Comparison of ENCODE assay signal across 8 cellular contexts in the genomic region with DNA sequence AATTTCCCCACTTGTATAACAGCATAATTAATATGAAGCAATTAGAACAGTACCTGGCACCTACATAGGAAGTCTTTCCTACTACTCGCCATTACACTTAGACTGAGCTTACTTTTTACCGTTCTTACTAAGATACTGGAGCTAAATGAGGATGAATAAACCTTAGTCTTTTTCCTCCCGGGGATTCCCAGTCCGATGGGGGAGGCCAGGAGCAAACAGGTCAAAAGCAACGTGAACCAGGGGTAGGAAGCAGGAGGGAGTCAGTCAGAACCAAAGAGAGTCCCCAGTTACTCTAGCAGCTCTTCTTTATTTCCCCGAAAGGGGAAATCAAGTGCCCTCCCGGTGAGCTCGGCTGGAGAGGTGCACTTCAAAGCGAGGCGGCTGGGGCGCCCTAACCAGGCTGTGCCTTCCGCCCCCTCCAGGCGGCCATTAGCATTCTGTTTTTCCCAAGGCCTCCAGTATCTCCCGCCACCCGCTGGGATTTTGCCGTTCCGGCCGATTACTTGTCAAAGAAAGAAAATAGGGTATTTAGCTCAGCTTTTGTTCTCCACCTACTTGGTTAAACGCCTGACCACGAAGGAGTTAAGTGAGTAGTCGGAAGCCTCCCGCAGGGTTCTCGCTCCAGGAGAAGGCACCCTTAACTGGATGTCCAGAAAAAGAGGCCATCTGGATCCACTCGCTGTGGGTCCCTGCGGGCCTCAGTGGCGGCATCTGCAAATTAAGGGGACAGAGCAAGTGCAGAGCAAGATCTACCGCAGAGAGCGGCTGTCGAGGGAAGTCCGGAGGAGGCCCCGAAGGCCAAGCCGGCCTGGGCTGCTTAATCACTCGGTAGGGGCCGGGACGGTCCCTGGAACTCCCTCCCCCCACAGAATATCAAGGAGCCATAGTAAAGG. TPM values are rescaled to one million over a fixed set of nuclear protein-coding genes. Genes with fewer than 3 reads are reported as not detected.
DNase-seq lines count a peak whose midpoint lies in the region; ATAC-seq and TF ChIP-seq lines count a peak whose summit lies in the region.

No MANE protein-coding gene starts in this region.

- peaks cover 45 to 52% of the 10 kb centered on the region in 2 donors for H3K4me1 Mint-ChIP-seq in natural killer cell treated with Interleukin-12 subunit alpha and Interleukin-12 subunit beta and Interleukin-15 and Interleukin-18, amount 100 ng/mL, for 72 hours (ENCODE audit: low read depth in 2 of 2)

- intact Hi-C loops in body of pancreas (cut with DNase I), result loop anchor here (10.0 kb wide), 1 partner anchor 606 kb away; no protein-coding TSS in a partner anchor

- peak in 4 of 7 experiments; percentile 14 to 23 (median 20) for TF ChIP-seq CTCF in body of pancreas (IDR thresholded peaks at IDR 0.05)

- H3K27ac Mint-ChIP-seq in natural killer cell treated with Interleukin-12 subunit alpha and Interleukin-12 subunit beta and Interleukin-15 and Interleukin-18, amount 100 ng/mL, for 72 hours, result peak overlapping the region; percentile 35 to 80

- TF ChIP-seq POLR2A in body of pancreas (IDR thresholded peaks at IDR 0.05) (no peak), erythroblast (IDR thresholded peaks at IDR 0.05; ENCODE audit: low read length) (no peak)

- peaks cover 63 to 77% of the 10 kb centered on the region in 2 donors for H3K27me3 Mint-ChIP-seq in natural killer cell treated with Interleukin-12 subunit alpha and Interleukin-12 subunit beta and Interleukin-15 and Interleukin-18, amount 100 ng/mL, for 72 hours

- H3K9me3 Mint-ChIP-seq in natural killer cell treated with Interleukin-12 subunit alpha and Interleukin-12 subunit beta and Interleukin-15 and Interleukin-18, amount 100 ng/mL, for 72 hours, result no peaks in the 10 kb centered on the region

- no peak overlapping the region for H3K27ac ChIP-seq in body of pancreas

- WGBS in body of pancreas, 2 donors, result 4 to 12% methylated on average over 26 to 35 of the region's 35 CpGs

- H3K36me3 Mint-ChIP-seq in natural killer cell treated with Interleukin-12 subunit alpha and Interleukin-12 subunit beta and Interleukin-15 and Interleukin-18, amount 100 ng/mL, for 72 hours, result no peaks in the 10 kb centered on the region

- H3K9me3 ChIP-seq in body of pancreas, result no peaks in the 10 kb centered on the region

- DNase-seq in body of pancreas, result peak in 1 of 4 donors; percentile 42
- no peak for DNase-seq in natural killer cell treated with Interleukin-12 subunit alpha and Interleukin-12 subunit beta and Interleukin-15 and Interleukin-18, amount 100 ng/mL, for 72 hours (ENCODE audit: low spot score)
- no peak for DNase-seq in erythroblast (lab: John Stamatoyannopoulos, UW)
- no peak for DNase-seq in stimulated activated CD8-positive, alpha-beta memory T cell treated with anti-CD3 and anti-CD28 coated beads, Interleukin-4, amount 100 ng/mL, for 48 hours

- H3K4me3 Mint-ChIP-seq in natural killer cell treated with Interleukin-12 subunit alpha and Interleukin-12 subunit beta and Interleukin-15 and Interleukin-18, amount 100 ng/mL, for 72 hours, result peak overlapping the region; percentile 69

- no peak overlapping the region for H3K4me3 ChIP-seq in body of pancreas

- H3K4me1 ChIP-seq in body of pancreas, result peaks cover 31% of the 10 kb centered on the region

- H3K36me3 ChIP-seq in body of pancreas (replicated peaks in 1 of 2; ENCODE audit: insufficient read depth in 1 of 2, low read depth in 2 of 2), result no peaks in the 10 kb centered on the region

- H3K27me3 ChIP-seq in body of pancreas, result peaks cover 0 to 45% of the 10 kb centered on the region in 2 donors

- ATAC-seq in GM18868 (IDR thresholded peaks at IDR 0.05; ENCODE audit: unreplicated experiment) (peak; percentile 70), HG03175 (IDR thresholded peaks at IDR 0.05; ENCODE audit: unreplicated experiment) (peak; percentile 67), body of pancreas (no peak), HG03457 (IDR thresholded peaks at IDR 0.05; ENCODE audit: unreplicated experiment) (no peak), GM21367 (IDR thresholded peaks at IDR 0.05; ENCODE audit: unreplicated experiment) (no peak)
- ATAC-seq in natural killer cell treated with Interleukin-12 subunit alpha and Interleukin-12 subunit beta and Interleukin-15 and Interleukin-18, amount 100 ng/mL, for 72 hours, result peak; percentile 61 to 70

RNA-seq across cellular contexts. Expression of gene EOMES, which starts 6.3 kb away (rescaled TPM):
- total RNA-seq in body of pancreas, result under 1 TPM in 1 of 2 donors, not detected in 1; 0.52 TPM
- 100 to 1,000 TPM; 117 to 270 TPM for total RNA-seq in natural killer cell treated with Interleukin-12 subunit alpha and Interleukin-12 subunit beta and Interleukin-15 and Interleukin-18, amount 100 ng/mL, for 72 hours

Comparison
In these comparisons a context has a peak if more than half of its experiments do, and no peak if none do; other contexts are left out.
1. ATAC-seq: peak in GM18868 (single experiment), HG03175 (single experiment) and natural killer cell treated with Interleukin-12 subunit alpha and Interleukin-12 subunit beta and Interleukin-15 and Interleukin-18, amount 100 ng/mL, for 72 hours (2 of 2); none in body of pancreas (single experiment), HG03457 (single experiment) and GM21367 (single experiment).
2. RNA of gene EOMES, which starts 6.3 kb away (total RNA-seq): 117 to 270 TPM in natural killer cell treated with Interleukin-12 subunit alpha and Interleukin-12 subunit beta and Interleukin-15 and Interleukin-18, amount 100 ng/mL, for 72 hours; 0.52 TPM in body of pancreas; every median in the first group is over 10 times any median in the second.